ENCODE assay signal across 17 cellular contexts in genomic region chr6:64777941-64778785, GRCh38.
DNase-seq lines count a peak whose midpoint lies in the region; ATAC-seq and TF ChIP-seq lines count a peak whose summit lies in the region.
"Had no signal": no experiment of that assay in that cellular context is flagged by ENCODE, and none has a peak within 500 bp of the region (broad histone marks: within the 10 kb centered on the region; RNA-seq: fewer than 3 reads in every experiment).

No MANE protein-coding gene starts in this region.

- H3K79me2 ChIP-seq in fibroblast of lung (ENCODE audit: control insufficient read depth, insufficient read depth, low read length): no peaks in the 10 kb centered on the region

- DNase-seq in NCI-H2171 treated with DMSO at 0.1 percent for 48 hours (lab: John Stamatoyannopoulos, UW): peak; percentile 12
- DNase-seq in NCI-H2171 (lab: John Stamatoyannopoulos, UW): no peak
- peak; percentile 24 for DNase-seq in astrocyte of the cerebellum (ENCODE audit: low read depth)
- DNase-seq in fibroblast of lung (ENCODE audit: low read depth in 2 of 2): peak; percentile 4 to 60
- no peak for DNase-seq in stimulated activated naive CD8-positive, alpha-beta T cell treated with anti-CD3 and anti-CD28 coated beads, Interleukin-15, amount 100 ng/mL, for 72 hours
- no peak for DNase-seq in immature natural killer cell
- DNase-seq in activated CD4-positive, alpha-beta T cell treated with anti-CD3 and anti-CD28 coated beads for 36 hours: no peak
- DNase-seq: 8988T; CD8-positive, alpha-beta T cell; DND-41; NCI-H146; NCI-H2081 treated with DMSO at 0.1 percent for 48 hours; NCI-H510A treated with DMSO at 0.1 percent for 48 hours had no signal

- no peaks in the 10 kb centered on the region for H3K27me3 Mint-ChIP-seq in stimulated activated naive CD8-positive, alpha-beta T cell treated with anti-CD3 and anti-CD28 coated beads, Interleukin-15, amount 100 ng/mL, for 72 hours
- no peaks in the 10 kb centered on the region for H3K27me3 Mint-ChIP-seq in immature natural killer cell (ENCODE audit: low read depth in 3 of 3)
- no peaks in the 10 kb centered on the region for H3K27me3 Mint-ChIP-seq in activated CD4-positive, alpha-beta T cell treated with anti-CD3 and anti-CD28 coated beads for 36 hours

- peaks cover 10 to 24% of the 10 kb centered on the region in 2 donors for H3K9me3 Mint-ChIP-seq in stimulated activated naive CD8-positive, alpha-beta T cell treated with anti-CD3 and anti-CD28 coated beads, Interleukin-15, amount 100 ng/mL, for 72 hours
- H3K9me3 Mint-ChIP-seq in immature natural killer cell: peaks cover 7 to 73% (median 44%) of the 10 kb centered on the region in 6 donors
- H3K9me3 Mint-ChIP-seq in activated CD4-positive, alpha-beta T cell treated with anti-CD3 and anti-CD28 coated beads for 36 hours (ENCODE audit: low read depth): peaks cover 4% of the 10 kb centered on the region

- no peaks in the 10 kb centered on the region for H3K27me3 ChIP-seq in fibroblast of lung (ENCODE audit: control insufficient read depth, insufficient read depth, low read length)

- H3K4me3 Mint-ChIP-seq in stimulated activated naive CD8-positive, alpha-beta T cell treated with anti-CD3 and anti-CD28 coated beads, Interleukin-15, amount 100 ng/mL, for 72 hours: no peak overlapping the region
- no peak overlapping the region for H3K4me3 Mint-ChIP-seq in immature natural killer cell
- no peak overlapping the region for H3K4me3 Mint-ChIP-seq in activated CD4-positive, alpha-beta T cell treated with anti-CD3 and anti-CD28 coated beads for 36 hours
- H3K4me3 Mint-ChIP-seq: CD8-positive, alpha-beta T cell; GM23338 had no signal

- no peak overlapping the region for H3K4me3 ChIP-seq in astrocyte of the cerebellum (ENCODE audit: low read depth, low read length)
- no peak overlapping the region for H3K4me3 ChIP-seq in fibroblast of lung (replicated peaks in 1 of 4; ENCODE audit: control extremely low read depth in 1 of 4, insufficient read depth in 1 of 4, low read depth in 3 of 4, low read length in 4 of 4)
- H3K4me3 ChIP-seq: GM23338, K562 had no signal

- TF ChIP-seq CTCF in astrocyte of the cerebellum (IDR thresholded peaks at IDR 0.05; ENCODE audit: low read depth, low read length, missing control alignments) (no peak), fibroblast of lung (conservative IDR thresholded peaks at IDR 0.05 in 1 of 2, IDR thresholded peaks at IDR 0.05 in 1 of 2; ENCODE audit: low read depth in 1 of 2, low read length in 2 of 2) (no peak)

- H3K9me3 ChIP-seq in fibroblast of lung (ENCODE audit: control insufficient read depth, insufficient read depth, low read depth, low read length): no peaks in the 10 kb centered on the region

- H3K9ac ChIP-seq in fibroblast of lung (ENCODE audit: insufficient read depth, low read length): no peak overlapping the region

- no peaks in the 10 kb centered on the region for H3K36me3 ChIP-seq in fibroblast of lung (ENCODE audit: control insufficient read depth, insufficient read depth, low read length)

- CTCF ChIA-PET in activated CD4-positive, alpha-beta T cell treated with anti-CD3 and anti-CD28 coated beads for 36 hours (lab: Charles Lee): interaction anchor here (0.7 kb wide), 1 partner anchor 352 kb away, joined by 3 read pairs; no protein-coding TSS in a partner anchor

- in situ Hi-C loops in astrocyte of the cerebellum (cut with HindIII; ENCODE audit: low sequenced_read_pairs): no loop called here

- no peaks in the 10 kb centered on the region for H3K4me1 ChIP-seq in fibroblast of lung (ENCODE audit: control insufficient read depth, extremely low read depth, insufficient read depth, low read length)

- no peaks in the 10 kb centered on the region for H4K20me1 ChIP-seq in fibroblast of lung (ENCODE audit: control insufficient read depth, extremely low read depth, insufficient read depth, low read length)

- no peak overlapping the region for H2AFZ ChIP-seq in fibroblast of lung (ENCODE audit: low read length)
- H2AFZ ChIP-seq: GM23338 had no signal

- H3K27ac Mint-ChIP-seq in stimulated activated naive CD8-positive, alpha-beta T cell treated with anti-CD3 and anti-CD28 coated beads, Interleukin-15, amount 100 ng/mL, for 72 hours: no peak overlapping the region
- no peak overlapping the region for H3K27ac Mint-ChIP-seq in immature natural killer cell
- no peak overlapping the region for H3K27ac Mint-ChIP-seq in activated CD4-positive, alpha-beta T cell treated with anti-CD3 and anti-CD28 coated beads for 36 hours
- H3K27ac Mint-ChIP-seq: CD8-positive, alpha-beta T cell; GM23338 had no signal

- no peak overlapping the region for H3K4me2 ChIP-seq in fibroblast of lung (ENCODE audit: extremely low read depth, insufficient read depth, low read length)
- H3K4me2 ChIP-seq: GM23338 had no signal

- POLR2A ChIA-PET in activated CD4-positive, alpha-beta T cell treated with anti-CD3 and anti-CD28 coated beads for 36 hours (lab: Charles Lee): no interaction called here

- H3K27ac ChIP-seq in fibroblast of lung (ENCODE audit: insufficient read depth, low read length): no peak overlapping the region
- H3K27ac ChIP-seq: HL-60 had no signal

- no peak for ATAC-seq in stimulated activated naive CD8-positive, alpha-beta T cell treated with anti-CD3 and anti-CD28 coated beads, Interleukin-15, amount 100 ng/mL, for 72 hours
- ATAC-seq in HG03175 (IDR thresholded peaks at IDR 0.05; ENCODE audit: unreplicated experiment): no peak
- ATAC-seq in activated CD4-positive, alpha-beta T cell treated with anti-CD3 and anti-CD28 coated beads for 36 hours: no peak
- ATAC-seq: CD8-positive, alpha-beta T cell; GM23338; K562 had no signal

- intact Hi-C loops in activated CD4-positive, alpha-beta T cell treated with anti-CD3 and anti-CD28 coated beads for 36 hours (cut with DNase I, micrococcal nuclease): no loop called here

- H3K36me3 Mint-ChIP-seq in immature natural killer cell: peaks cover 0 to 7% (median 0%) of the 10 kb centered on the region in 3 donors
- no peaks in the 10 kb centered on the region for H3K36me3 Mint-ChIP-seq in activated CD4-positive, alpha-beta T cell treated with anti-CD3 and anti-CD28 coated beads for 36 hours (ENCODE audit: low read depth)
- H3K36me3 Mint-ChIP-seq: CD8-positive, alpha-beta T cell had no signal

- H3K4me1 Mint-ChIP-seq in stimulated activated naive CD8-positive, alpha-beta T cell treated with anti-CD3 and anti-CD28 coated beads, Interleukin-15, amount 100 ng/mL, for 72 hours: no peaks in the 10 kb centered on the region
- H3K4me1 Mint-ChIP-seq in immature natural killer cell: no peaks in the 10 kb centered on the region
- no peaks in the 10 kb centered on the region for H3K4me1 Mint-ChIP-seq in activated CD4-positive, alpha-beta T cell treated with anti-CD3 and anti-CD28 coated beads for 36 hours

Comparison
In these comparisons a context has a peak if more than half of its experiments do, and no peak if none do; other contexts are left out.
1. DNase-seq: peak in NCI-H2171 treated with DMSO at 0.1 percent for 48 hours (single experiment), astrocyte of the cerebellum (single experiment) and fibroblast of lung (2 of 2); none in NCI-H2171 (single experiment), stimulated activated naive CD8-positive, alpha-beta T cell treated with anti-CD3 and anti-CD28 coated beads, Interleukin-15, amount 100 ng/mL, for 72 hours (0 of 2), immature natural killer cell (0 of 3) and activated CD4-positive, alpha-beta T cell treated with anti-CD3 and anti-CD28 coated beads for 36 hours (single experiment).